In the genomic region with DNA sequence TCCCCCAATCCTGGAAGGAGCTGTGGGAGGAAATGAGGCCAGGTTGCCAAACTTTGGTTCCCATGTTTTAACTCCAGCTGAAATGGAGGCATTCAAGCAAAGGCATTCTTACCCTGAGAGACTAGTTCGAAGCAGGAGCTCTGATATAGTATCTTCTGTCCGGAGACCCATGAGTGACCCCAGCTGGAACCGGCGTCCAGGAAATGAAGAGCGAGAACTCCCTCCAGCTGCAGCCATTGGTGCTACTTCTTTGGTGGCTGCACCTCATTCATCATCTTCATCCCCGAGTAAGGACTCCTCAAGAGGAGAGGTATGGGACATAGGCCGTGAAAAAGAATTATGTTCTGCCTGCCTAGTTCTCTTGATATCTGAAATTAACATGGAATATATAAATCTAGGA, we compare ENCODE assay signal across 19 cellular contexts.
"Had no signal": no experiment of that assay in that cellular context is flagged by ENCODE, and none has a peak within 500 bp of the region (broad histone marks: within the 10 kb centered on the region; RNA-seq: fewer than 3 reads in every experiment).

No MANE protein-coding gene starts in this region.

- H3K27me3 Mint-ChIP-seq: activated CD4-positive, alpha-beta memory T cell treated with anti-CD3 and anti-CD28 coated beads for 36 hours; activated CD8-positive, alpha-beta memory T cell treated with anti-CD3 and anti-CD28 coated beads, Interleukin-2, amount 10 ng/mL, durations not matched to agents 7 days and 5 days; central memory CD8-positive, alpha-beta T cell; dendritic cell treated with granulocyte-macrophage colony-stimulating factor and Interleukin-4, amounts not matched to agents 40 ng/mL and 50 ng/mL, for 4 days; naive thymus-derived CD4-positive, alpha-beta T cell; stimulated activated memory B cell treated with anti-CD40 and anti-IgM and Interleukin-4, amounts not matched to agents 10 μg/mL and 1 μg/mL and 100 μg/mL, for 72 hours; T-cell had no signal

- H3K27ac Mint-ChIP-seq: activated CD4-positive, alpha-beta memory T cell treated with anti-CD3 and anti-CD28 coated beads for 36 hours; activated CD8-positive, alpha-beta memory T cell treated with anti-CD3 and anti-CD28 coated beads, Interleukin-2, amount 10 ng/mL, durations not matched to agents 7 days and 5 days; dendritic cell treated with granulocyte-macrophage colony-stimulating factor and Interleukin-4, amounts not matched to agents 40 ng/mL and 50 ng/mL, for 4 days; stimulated activated memory B cell treated with anti-CD40 and anti-IgM and Interleukin-4, amounts not matched to agents 10 μg/mL and 1 μg/mL and 100 μg/mL, for 72 hours; T-cell had no signal

- ATAC-seq: activated CD8-positive, alpha-beta memory T cell treated with anti-CD3 and anti-CD28 coated beads, Interleukin-2, amount 10 ng/mL, durations not matched to agents 7 days and 5 days; left cardiac atrium; mucosa of descending colon; naive thymus-derived CD4-positive, alpha-beta T cell; stimulated activated memory B cell treated with anti-CD40 and anti-IgM and Interleukin-4, amounts not matched to agents 10 μg/mL and 1 μg/mL and 100 μg/mL, for 72 hours; T-cell had no signal

- H3K9me3 ChIP-seq: mucosa of descending colon, tibial artery had no signal

- H3K9me3 Mint-ChIP-seq: activated CD4-positive, alpha-beta memory T cell treated with anti-CD3 and anti-CD28 coated beads for 36 hours; central memory CD8-positive, alpha-beta T cell; dendritic cell treated with granulocyte-macrophage colony-stimulating factor and Interleukin-4, amounts not matched to agents 40 ng/mL and 50 ng/mL, for 4 days; naive thymus-derived CD4-positive, alpha-beta T cell; stimulated activated memory B cell treated with anti-CD40 and anti-IgM and Interleukin-4, amounts not matched to agents 10 μg/mL and 1 μg/mL and 100 μg/mL, for 72 hours; T-cell had no signal

- H3K4me3 ChIP-seq: mucosa of descending colon, tibial artery had no signal

- H3K4me3 Mint-ChIP-seq: activated CD4-positive, alpha-beta memory T cell treated with anti-CD3 and anti-CD28 coated beads for 36 hours; activated CD8-positive, alpha-beta memory T cell treated with anti-CD3 and anti-CD28 coated beads, Interleukin-2, amount 10 ng/mL, durations not matched to agents 7 days and 5 days; central memory CD8-positive, alpha-beta T cell; dendritic cell treated with granulocyte-macrophage colony-stimulating factor and Interleukin-4, amounts not matched to agents 40 ng/mL and 50 ng/mL, for 4 days; naive thymus-derived CD4-positive, alpha-beta T cell; stimulated activated memory B cell treated with anti-CD40 and anti-IgM and Interleukin-4, amounts not matched to agents 10 μg/mL and 1 μg/mL and 100 μg/mL, for 72 hours; T-cell had no signal

- H3K27me3 ChIP-seq: tibial artery had no signal

- H3K4me1 Mint-ChIP-seq: central memory CD8-positive, alpha-beta T cell; stimulated activated memory B cell treated with anti-CD40 and anti-IgM and Interleukin-4, amounts not matched to agents 10 μg/mL and 1 μg/mL and 100 μg/mL, for 72 hours had no signal

- FAIRE-seq: urothelium cell line had no signal

- H3K27ac ChIP-seq: tibial artery had no signal

- DNase-seq: activated CD4-positive, alpha-beta memory T cell treated with anti-CD3 and anti-CD28 coated beads for 36 hours; activated CD4-positive, alpha-beta T cell treated with anti-CD3 and anti-CD28 coated beads for 1 hour; activated CD8-positive, alpha-beta memory T cell treated with anti-CD3 and anti-CD28 coated beads, Interleukin-2, amount 10 ng/mL, durations not matched to agents 7 days and 5 days; activated naive CD4-positive, alpha-beta T cell treated with anti-CD3 and anti-CD28 coated beads, Interleukin-2, amount 50 U/mL, for 16 hours; activated T-cell treated with anti-CD3 and anti-CD28 coated beads, Interleukin-2, amount 50 U/mL, for 1 hour; effector memory CD4-positive, alpha-beta T cell; foreskin melanocyte; left cardiac atrium; mucosa of descending colon; naive thymus-derived CD4-positive, alpha-beta T cell; retina; stimulated activated CD4-positive, alpha-beta T cell treated with anti-CD3 and anti-CD28 coated beads, Interleukin-2, amount 100 ng/mL, for 48 hours; T-cell; T1000; tibial artery had no signal
